21 cellular contexts compared by ENCODE assay signal in genomic region chr18:24010673-24011072, GRCh38. TPM values are rescaled to one million over a fixed set of nuclear protein-coding genes. Genes with fewer than 3 reads are reported as not detected.
DNase-seq lines count a peak whose midpoint lies in the region; ATAC-seq lines count a peak whose summit lies in the region.
"Had no signal": no experiment of that assay in that cellular context is flagged by ENCODE, and none has a peak within 500 bp of the region (broad histone marks: within the 10 kb centered on the region; RNA-seq: fewer than 3 reads in every experiment).

No MANE protein-coding gene starts in this region.

- ATAC-seq in activated naive CD8-positive, alpha-beta T cell treated with anti-CD3 and anti-CD28 coated beads, Interleukin-2, amount 10 ng/mL, durations not matched to agents 7 days and 5 days (ENCODE audit: low read depth): no peak
- no peak for ATAC-seq in stimulated activated memory B cell treated with anti-CD40 and anti-IgM and Interleukin-4, amounts not matched to agents 10 μg/mL and 1 μg/mL and 100 μg/mL, for 72 hours
- ATAC-seq: esophagus mucosa; right cardiac atrium; stimulated activated naive CD8-positive, alpha-beta T cell treated with anti-CD3 and anti-CD28 coated beads, Interleukin-15, amount 100 ng/mL, for 72 hours had no signal

- peaks cover 4% of the 10 kb centered on the region for H3K36me3 Mint-ChIP-seq in activated naive CD4-positive, alpha-beta T cell treated with anti-CD3 and anti-CD28 coated beads for 36 hours (ENCODE audit: low read depth)
- peaks cover 2% of the 10 kb centered on the region for H3K36me3 Mint-ChIP-seq in activated naive CD8-positive, alpha-beta T cell treated with anti-CD3 and anti-CD28 coated beads, Interleukin-2, amount 10 ng/mL, durations not matched to agents 7 days and 5 days
- H3K36me3 Mint-ChIP-seq in stimulated activated memory B cell treated with anti-CD40 and anti-IgM and Interleukin-4, amounts not matched to agents 10 μg/mL and 1 μg/mL and 100 μg/mL, for 72 hours: peaks cover 4% of the 10 kb centered on the region

- H3K4me1 Mint-ChIP-seq in activated naive CD4-positive, alpha-beta T cell treated with anti-CD3 and anti-CD28 coated beads for 36 hours (ENCODE audit: low read depth): peaks cover 62% of the 10 kb centered on the region
- H3K4me1 Mint-ChIP-seq in activated naive CD8-positive, alpha-beta T cell treated with anti-CD3 and anti-CD28 coated beads, Interleukin-2, amount 10 ng/mL, durations not matched to agents 7 days and 5 days: peaks cover 48% of the 10 kb centered on the region
- peaks cover 53% of the 10 kb centered on the region for H3K4me1 Mint-ChIP-seq in stimulated activated memory B cell treated with anti-CD40 and anti-IgM and Interleukin-4, amounts not matched to agents 10 μg/mL and 1 μg/mL and 100 μg/mL, for 72 hours

- POLR2A ChIA-PET in activated naive CD8-positive, alpha-beta T cell treated with anti-CD3 and anti-CD28 coated beads, Interleukin-2, amount 10 ng/mL, durations not matched to agents 7 days and 5 days (lab: Charles Lee): interaction anchor here (1.4 to 2.1 kb wide), 4 partner anchors 18 to 92 kb away, joined by 3 to 5 read pairs (median 4); no protein-coding TSS in a partner anchor

- no peaks in the 10 kb centered on the region for H3K27me3 Mint-ChIP-seq in activated naive CD4-positive, alpha-beta T cell treated with anti-CD3 and anti-CD28 coated beads for 36 hours (ENCODE audit: low read depth)
- H3K27me3 Mint-ChIP-seq in activated naive CD8-positive, alpha-beta T cell treated with anti-CD3 and anti-CD28 coated beads, Interleukin-2, amount 10 ng/mL, durations not matched to agents 7 days and 5 days: no peaks in the 10 kb centered on the region
- no peaks in the 10 kb centered on the region for H3K27me3 Mint-ChIP-seq in stimulated activated memory B cell treated with anti-CD40 and anti-IgM and Interleukin-4, amounts not matched to agents 10 μg/mL and 1 μg/mL and 100 μg/mL, for 72 hours
- H3K27me3 Mint-ChIP-seq: stimulated activated naive CD8-positive, alpha-beta T cell treated with anti-CD3 and anti-CD28 coated beads, Interleukin-15, amount 100 ng/mL, for 72 hours had no signal

- CTCF ChIA-PET in activated naive CD4-positive, alpha-beta T cell treated with anti-CD3 and anti-CD28 coated beads for 36 hours (lab: Charles Lee): interaction anchor here (1.1 kb wide), 1 partner anchor 45 kb away, joined by 3 read pairs; no protein-coding TSS in a partner anchor

- H3K4me3 Mint-ChIP-seq in activated naive CD4-positive, alpha-beta T cell treated with anti-CD3 and anti-CD28 coated beads for 36 hours: no peak overlapping the region
- H3K4me3 Mint-ChIP-seq in activated naive CD8-positive, alpha-beta T cell treated with anti-CD3 and anti-CD28 coated beads, Interleukin-2, amount 10 ng/mL, durations not matched to agents 7 days and 5 days: peak overlapping the region; percentile 62
- no peak overlapping the region for H3K4me3 Mint-ChIP-seq in stimulated activated memory B cell treated with anti-CD40 and anti-IgM and Interleukin-4, amounts not matched to agents 10 μg/mL and 1 μg/mL and 100 μg/mL, for 72 hours

- H3K27ac Mint-ChIP-seq in activated naive CD4-positive, alpha-beta T cell treated with anti-CD3 and anti-CD28 coated beads for 36 hours: peak overlapping the region; percentile 89
- H3K27ac Mint-ChIP-seq in activated naive CD8-positive, alpha-beta T cell treated with anti-CD3 and anti-CD28 coated beads, Interleukin-2, amount 10 ng/mL, durations not matched to agents 7 days and 5 days: peak overlapping the region; percentile 97
- peak overlapping the region; percentile 85 for H3K27ac Mint-ChIP-seq in stimulated activated memory B cell treated with anti-CD40 and anti-IgM and Interleukin-4, amounts not matched to agents 10 μg/mL and 1 μg/mL and 100 μg/mL, for 72 hours

- H3K9me3 Mint-ChIP-seq in activated naive CD4-positive, alpha-beta T cell treated with anti-CD3 and anti-CD28 coated beads for 36 hours: no peaks in the 10 kb centered on the region
- H3K9me3 Mint-ChIP-seq in activated naive CD8-positive, alpha-beta T cell treated with anti-CD3 and anti-CD28 coated beads, Interleukin-2, amount 10 ng/mL, durations not matched to agents 7 days and 5 days: no peaks in the 10 kb centered on the region
- no peaks in the 10 kb centered on the region for H3K9me3 Mint-ChIP-seq in stimulated activated memory B cell treated with anti-CD40 and anti-IgM and Interleukin-4, amounts not matched to agents 10 μg/mL and 1 μg/mL and 100 μg/mL, for 72 hours
- H3K9me3 Mint-ChIP-seq: stimulated activated naive CD8-positive, alpha-beta T cell treated with anti-CD3 and anti-CD28 coated beads, Interleukin-15, amount 100 ng/mL, for 72 hours had no signal

- DNase-seq in activated naive CD4-positive, alpha-beta T cell treated with anti-CD3 and anti-CD28 coated beads for 36 hours: no peak
- DNase-seq in activated naive CD4-positive, alpha-beta T cell (lab: John Stamatoyannopoulos, UW): no peak
- DNase-seq in NCI-H69 (lab: John Stamatoyannopoulos, UW) (peak; percentile 62), germinal center (ENCODE audit: low spot score) (no peak), NCI-H345 treated with DMSO at 0.1 percent for 48 hours (lab: John Stamatoyannopoulos, UW; ENCODE audit: unreplicated experiment) (no peak), occipital lobe (lab: John Stamatoyannopoulos, UW) (no peak)
- DNase-seq in activated naive CD8-positive, alpha-beta T cell treated with anti-CD3 and anti-CD28 coated beads, Interleukin-2, amount 10 ng/mL, durations not matched to agents 7 days and 5 days: no peak
- DNase-seq: activated CD4-positive, alpha-beta T cell treated with anti-CD3 and anti-CD28 coated beads for 4 hours; activated T-cell treated with anti-CD3 and anti-CD28 coated beads, Interleukin-2, amount 50 U/mL, for 1 hour; amygdala; caudate nucleus; COR-L47; EL; HCEC 1CT; left ventricle myocardium inferior; NCI-H2029 treated with DMSO at 0.1 percent for 48 hours; NCI-H524 treated with DMSO at 0.1 percent for 48 hours; right cardiac atrium had no signal

- intact Hi-C loops in activated naive CD4-positive, alpha-beta T cell treated with anti-CD3 and anti-CD28 coated beads for 36 hours (cut with micrococcal nuclease): loop anchor here (1.0 to 5.0 kb wide), 6 partner anchors 9 to 183 kb away; no protein-coding TSS in a partner anchor

RNA-seq across cellular contexts. Expression of gene TTC39C, which starts 3.9 kb away (rescaled TPM):
- 10 to 100 TPM; 39.9 to 44.2 TPM for total RNA-seq in activated naive CD4-positive, alpha-beta T cell treated with anti-CD3 and anti-CD28 coated beads for 36 hours
- 10 to 100 TPM; 84.0 to 95.1 TPM for total RNA-seq in activated naive CD8-positive, alpha-beta T cell treated with anti-CD3 and anti-CD28 coated beads, Interleukin-2, amount 10 ng/mL, durations not matched to agents 7 days and 5 days
- total RNA-seq in occipital lobe: 41.5 TPM
